Comparison of ENCODE assay signal across 1 cellular context in genomic region chr5:64768358-64769312, GRCh38.
TF ChIP-seq lines count a peak whose summit lies in the region.

CWC27 (plus strand) TSS chr5:64768930; CDS start chr5:64769147, 217 bp downstream.
SREK1IP1 (minus strand) TSS chr5:64768691; CDS start chr5:64768517, 174 bp downstream.

TF ChIP-seq in HepG2, 621 proteins besides CTCF, POLR2A, EP300 and RAD21 (continued from another document and continues in another):
- TF ChIP-seq ZNF160 (CRISPR knock-in tag; IDR thresholded peaks at IDR 0.05): 0 out of 2 replicates have a peak, but pooled peaks have one; percentile 24
- TF ChIP-seq SMYD3 (CRISPR knock-in tag; IDR thresholded peaks at IDR 0.05): no peak
- peak; percentile 42; the same call in 1 of the 2 replicates for TF ChIP-seq ZNF720 (CRISPR knock-in tag; IDR thresholded peaks at IDR 0.05)
- no peak for TF ChIP-seq SP2 (CRISPR knock-in tag; IDR thresholded peaks at IDR 0.05)
- TF ChIP-seq FOXC1 (CRISPR knock-in tag; IDR thresholded peaks at IDR 0.05; ENCODE audit: borderline replicate concordance): peak; percentile 25; the same call in 1 of the 2 replicates
- no peak for TF ChIP-seq DMTF1 (CRISPR knock-in tag; IDR thresholded peaks at IDR 0.05)
- TF ChIP-seq SMARCC2 (IDR thresholded peaks at IDR 0.05): no peak
- TF ChIP-seq MIER3 (CRISPR knock-in tag; IDR thresholded peaks at IDR 0.05; ENCODE audit: borderline replicate concordance): no peak; the same call in 1 of the 2 replicates
- 0 out of 2 replicates have a peak, but pooled peaks have one; percentile 47 for TF ChIP-seq JUN (CRISPR knock-in tag; IDR thresholded peaks at IDR 0.05)
- no peak for TF ChIP-seq ZNF326 (CRISPR knock-in tag; IDR thresholded peaks at IDR 0.05; ENCODE audit: borderline replicate concordance)
- TF ChIP-seq ZNF737 (CRISPR knock-in tag; IDR thresholded peaks at IDR 0.05; ENCODE audit: borderline replicate concordance): no peak
- TF ChIP-seq RERE (CRISPR knock-in tag; IDR thresholded peaks at IDR 0.05; ENCODE audit: low read depth): no peak
- TF ChIP-seq SP5 (CRISPR knock-in tag; IDR thresholded peaks at IDR 0.05; ENCODE audit: borderline replicate concordance, low read depth): no peak
- no peak for TF ChIP-seq ZBTB43 (CRISPR knock-in tag; conservative IDR thresholded peaks at IDR 0.05)
- no peak for TF ChIP-seq HDAC6 (IDR thresholded peaks at IDR 0.05; ENCODE audit: low read depth, low read length)
- TF ChIP-seq ZNF276 (CRISPR knock-in tag; IDR thresholded peaks at IDR 0.05; ENCODE audit: low read depth): peak; percentile 88; the same call in 1 of the 2 replicates
- TF ChIP-seq ZNF225 (CRISPR knock-in tag; IDR thresholded peaks at IDR 0.05): no peak
- peak; percentile 66; the same call in 1 of the 2 replicates for TF ChIP-seq DR1 (CRISPR knock-in tag; IDR thresholded peaks at IDR 0.05)
- TF ChIP-seq PHF5A (CRISPR knock-in tag; IDR thresholded peaks at IDR 0.05; ENCODE audit: low read depth, unreplicated experiment): peak; percentile 25
- TF ChIP-seq PHB2 (IDR thresholded peaks at IDR 0.05; ENCODE audit: partially characterized antibody): no peak
- TF ChIP-seq NFYC (CRISPR knock-in tag; IDR thresholded peaks at IDR 0.05): no peak
- TF ChIP-seq ZNF329 (CRISPR knock-in tag; IDR thresholded peaks at IDR 0.05; ENCODE audit: low read depth): no peak
- TF ChIP-seq ZBTB10 (CRISPR knock-in tag; IDR thresholded peaks at IDR 0.05; ENCODE audit: borderline replicate concordance): no peak
- no peak for TF ChIP-seq SNRNP70 (IDR thresholded peaks at IDR 0.05; ENCODE audit: low read depth, low read length)
- TF ChIP-seq CHD2 (IDR thresholded peaks at IDR 0.05; ENCODE audit: low read depth, low read length): peak; percentile 51; the same call in 1 of the 2 replicates
- peak; percentile 83 for TF ChIP-seq TFDP1 (CRISPR knock-in tag; IDR thresholded peaks at IDR 0.05; ENCODE audit: borderline replicate concordance)
- TF ChIP-seq MLXIP (CRISPR knock-in tag; IDR thresholded peaks at IDR 0.05; ENCODE audit: borderline replicate concordance): no peak
- no peak for TF ChIP-seq XBP1 (CRISPR knock-in tag; IDR thresholded peaks at IDR 0.05)
- TF ChIP-seq ZNF180 (CRISPR knock-in tag; IDR thresholded peaks at IDR 0.05; ENCODE audit: borderline replicate concordance, low read depth): no peak
- peak; percentile 72 for TF ChIP-seq MAX (IDR thresholded peaks at IDR 0.05)
- peak; percentile 81; the same call in 1 of the 2 replicates for TF ChIP-seq CCDC6 (CRISPR knock-in tag; IDR thresholded peaks at IDR 0.05)
- TF ChIP-seq KDM4B (CRISPR knock-in tag; IDR thresholded peaks at IDR 0.05): peak; percentile 72; the same call in 1 of the 2 replicates
- TF ChIP-seq CBX2 (IDR thresholded peaks at IDR 0.05; ENCODE audit: low read depth, low read length): no peak
- 0 out of 2 replicates have a peak, but pooled peaks have one; percentile 73 for TF ChIP-seq CBX2 (CRISPR knock-in tag; IDR thresholded peaks at IDR 0.05; ENCODE audit: low read depth)
- TF ChIP-seq STAT5B (CRISPR knock-in tag; IDR thresholded peaks at IDR 0.05): peak; percentile 80; the same call in 1 of the 2 replicates
- TF ChIP-seq ZBTB33 (CRISPR knock-in tag; IDR thresholded peaks at IDR 0.05): peak; percentile 27; the same call in 1 of the 2 replicates
- TF ChIP-seq TAF15 (IDR thresholded peaks at IDR 0.05; ENCODE audit: low read depth, low read length, poor library complexity, severe bottlenecking): no peak
- no peak for TF ChIP-seq U2AF2 (IDR thresholded peaks at IDR 0.05; ENCODE audit: low read depth, low read length)
